Comparison of ENCODE assay signal across 8 cellular contexts in the genomic region with DNA sequence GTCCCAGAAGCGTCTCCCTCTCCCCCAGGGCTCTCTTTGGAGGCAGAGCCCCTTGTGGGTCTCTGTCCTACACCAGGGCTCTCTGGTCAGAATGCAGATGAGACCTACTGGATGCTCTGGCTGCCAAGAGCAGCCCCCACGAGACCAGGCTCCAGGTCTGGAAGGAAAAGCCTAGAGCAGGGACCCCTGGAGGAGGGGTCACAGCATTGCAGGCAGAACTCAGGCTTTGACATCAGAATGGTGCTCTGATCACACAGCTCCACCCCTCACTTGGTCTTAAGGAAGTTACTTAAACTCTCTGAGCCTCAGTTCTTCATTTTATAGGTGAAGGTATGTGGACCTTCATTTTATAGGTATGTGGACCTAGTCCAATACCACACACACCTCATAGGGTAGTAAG.
DNase-seq lines count a peak whose midpoint lies in the region; ATAC-seq, FAIRE-seq and TF ChIP-seq lines count a peak whose summit lies in the region.

No MANE protein-coding gene starts in this region.

- DNase-seq in adrenal gland, result no peak
- DNase-seq in lower lobe of right lung, result peak; percentile 24
- DNase-seq in GM12892 (ENCODE audit: insufficient read length), result no peak
- no peak for DNase-seq in GM03348 (ENCODE audit: low spot score)
- DNase-seq in activated naive CD4-positive, alpha-beta T cell (lab: John Stamatoyannopoulos, UW), result no peak

- ATAC-seq in HG02798 (IDR thresholded peaks at IDR 0.05; ENCODE audit: poor library complexity, unreplicated experiment) (peak; percentile 30), lower lobe of right lung (no peak), GM21367 (IDR thresholded peaks at IDR 0.05; ENCODE audit: unreplicated experiment) (no peak)

- intact Hi-C loops in adrenal gland (cut with DNase I), result no loop called here
- intact Hi-C loops in lower lobe of right lung (cut with DNase I), result no loop called here

- no peaks in the 10 kb centered on the region for H3K36me3 ChIP-seq in BLaER1
- H3K36me3 ChIP-seq in adrenal gland (replicated peaks in 1 of 2), result no peaks in the 10 kb centered on the region
- no peaks in the 10 kb centered on the region for H3K36me3 ChIP-seq in lower lobe of right lung

- peaks cover 100% of the 10 kb centered on the region for H4K20me1 ChIP-seq in BLaER1

- H3K4me1 ChIP-seq in BLaER1 (peaks cover 83% of the 10 kb centered on the region), adrenal gland (replicated peaks in 1 of 2) (peaks cover 41 to 70% of the 10 kb centered on the region in 2 donors), lower lobe of right lung (peaks cover 71% of the 10 kb centered on the region)

- peak overlapping the region; percentile 42 for H3K27ac ChIP-seq in BLaER1
- H3K27ac ChIP-seq in adrenal gland, result peak overlapping the region; percentile 84 to 95 (median 91)
- peak overlapping the region; percentile 22 for H3K27ac ChIP-seq in lower lobe of right lung

- H3K4me2 ChIP-seq in BLaER1, result peak overlapping the region; percentile 57

- H3K27me3 ChIP-seq in BLaER1 (no peaks in the 10 kb centered on the region), adrenal gland (no peaks in the 10 kb centered on the region), lower lobe of right lung (ENCODE audit: low read depth) (no peaks in the 10 kb centered on the region)

- H3K9ac ChIP-seq in BLaER1, result no peak overlapping the region

- TF ChIP-seq POLR2A in adrenal gland (IDR thresholded peaks at IDR 0.05) (no peak), GM12892 (IDR thresholded peaks at IDR 0.05; ENCODE audit: low read depth, low read length) (no peak)

- 40 to 60% (median 54%) methylated on average over 1 to 2 of the region's 2 CpGs for WGBS in adrenal gland, 4 donors

- TF ChIP-seq CTCF in adrenal gland (IDR thresholded peaks at IDR 0.05), result peak in 1 of 6 experiments; percentile 14
- peak; percentile 15 for TF ChIP-seq CTCF in lower lobe of right lung (IDR thresholded peaks at IDR 0.05)

- FAIRE-seq in GM12892 (lab: Jason Lieb, UNC), result no peak

- H3K4me3 ChIP-seq in BLaER1 (no peak overlapping the region), adrenal gland (no peak overlapping the region), lower lobe of right lung (no peak overlapping the region)

- no peaks in the 10 kb centered on the region for H3K9me3 ChIP-seq in BLaER1
- no peaks in the 10 kb centered on the region for H3K9me3 ChIP-seq in adrenal gland (replicated peaks in 1 of 3)
- no peaks in the 10 kb centered on the region for H3K9me3 ChIP-seq in lower lobe of right lung

Comparison
In these comparisons a context has a peak if more than half of its experiments do, and no peak if none do; other contexts are left out.
1. H3K27ac ChIP-seq: peak in every context shown above with its lines; median percentile 91 in adrenal gland; 42 in BLaER1; 22 in lower lobe of right lung.